27 cellular contexts compared by ENCODE assay signal in the genomic region with DNA sequence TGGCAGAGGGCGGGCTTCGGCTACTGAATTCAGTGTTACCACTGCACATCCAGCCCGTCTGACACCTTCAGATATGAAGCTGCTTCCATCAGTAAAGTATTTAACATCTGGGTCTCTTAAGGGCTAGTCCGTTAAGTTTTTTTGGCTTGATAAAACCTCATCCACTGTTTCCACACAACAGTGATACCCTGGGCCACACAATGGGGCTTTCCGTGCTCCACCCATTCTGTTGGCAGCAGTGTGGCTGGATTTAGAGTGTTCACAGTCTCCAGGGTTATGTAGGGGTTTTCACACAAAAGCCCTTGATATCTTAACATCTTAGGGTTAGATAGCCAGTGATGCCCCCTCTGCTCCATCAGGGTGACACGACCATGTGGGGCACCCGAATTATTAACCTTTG.
DNase-seq lines count a peak whose midpoint lies in the region; ATAC-seq, FAIRE-seq and TF ChIP-seq lines count a peak whose summit lies in the region.
"Had no signal": no experiment of that assay in that cellular context is flagged by ENCODE, and none has a peak within 500 bp of the region (broad histone marks: within the 10 kb centered on the region; RNA-seq: fewer than 3 reads in every experiment).

No MANE protein-coding gene starts in this region.

- TF ChIP-seq POLR2A in heart left ventricle (IDR thresholded peaks at IDR 0.05) (no peak), lower leg skin (IDR thresholded peaks at IDR 0.05) (no peak)

- peaks cover 11% of the 10 kb centered on the region for H3K9me3 Mint-ChIP-seq in neural crest cell

- H3K27ac Mint-ChIP-seq in neural crest cell (ENCODE audit: unreplicated experiment) = peak overlapping the region; percentile 19
- H3K27ac Mint-ChIP-seq: CD14-positive monocyte; CD4-positive, alpha-beta memory T cell; CD4-positive, CD25-positive, alpha-beta regulatory T cell; CD8-positive, alpha-beta memory T cell had no signal

- H3K9me3 ChIP-seq in right cardiac atrium (ENCODE audit: control insufficient read depth, low read length) (no peaks in the 10 kb centered on the region), heart left ventricle (no peaks in the 10 kb centered on the region)
- H3K9me3 ChIP-seq: BE2C had no signal

- no peaks in the 10 kb centered on the region for H3K36me3 ChIP-seq in heart left ventricle
- H3K36me3 ChIP-seq: BE2C, BLaER1 had no signal

- no peak overlapping the region for H3K4me3 ChIP-seq in right cardiac atrium (ENCODE audit: low read length)
- H3K4me3 ChIP-seq in heart left ventricle = no peak overlapping the region
- H3K4me3 ChIP-seq in lower leg skin (ENCODE audit: low read depth, poor library complexity, severe bottlenecking) = no peak overlapping the region
- H3K4me3 ChIP-seq: BLaER1, GM12878 had no signal

- H3K27me3 ChIP-seq in right cardiac atrium (ENCODE audit: control insufficient read depth, insufficient read depth) (no peaks in the 10 kb centered on the region), heart left ventricle (no peaks in the 10 kb centered on the region)
- H3K27me3 ChIP-seq: BLaER1 had no signal

- no peak overlapping the region for H3K27ac ChIP-seq in right cardiac atrium (ENCODE audit: low read length)
- no peak overlapping the region for H3K27ac ChIP-seq in heart left ventricle
- H3K27ac ChIP-seq: BLaER1 had no signal

- WGBS in right cardiac atrium = 68% methylated on average over 7 of the region's 7 CpGs
- WGBS in heart left ventricle, 4 donors = 76 to 85% (median 79%) methylated on average over 6 to 7 of the region's 7 CpGs
- 86 to 87% methylated on average over 7 of the region's 7 CpGs for WGBS in lower leg skin, 2 donors

- no peak for FAIRE-seq in urothelium cell line (lab: Jason Lieb, UNC)
- FAIRE-seq: A204.1, GM12878, GM12892, GM18507 had no signal

- H3K36me3 Mint-ChIP-seq in neural crest cell (ENCODE audit: low read depth) = peaks cover 4% of the 10 kb centered on the region
- H3K36me3 Mint-ChIP-seq: CD14-positive monocyte; CD4-positive, alpha-beta memory T cell; CD4-positive, CD25-positive, alpha-beta regulatory T cell; CD8-positive, alpha-beta memory T cell had no signal

- ATAC-seq in right cardiac atrium (peak; percentile 70 to 93), heart left ventricle (no peak)
- ATAC-seq: GM12878 had no signal

- DNase-seq in right cardiac atrium (peak in 2 of 3 donors; percentile 17 to 51), heart left ventricle (no peak), cerebellar cortex (ENCODE audit: low spot score) (peak; percentile 19), neural crest cell (ENCODE audit: low read depth, low spot score) (no peak), urothelium cell line (ENCODE audit: low spot score) (no peak), lower leg skin (ENCODE audit: low spot score in 2 of 2) (no peak), NCI-H2227 treated with DMSO at 0.1 percent for 48 hours (lab: John Stamatoyannopoulos, UW) (no peak)
- DNase-seq: 8988T; ACHN; BE2C; CD4-positive, alpha-beta memory T cell; CD4-positive, CD25-positive, alpha-beta regulatory T cell; CD8-positive, alpha-beta memory T cell; COR-L47; DMS 273 treated with DMSO at 0.1 percent for 48 hours; DMS153; DMS53; DMS79; DND-41; EL; GDM1 had no signal

- H3K27me3 Mint-ChIP-seq in neural crest cell (ENCODE audit: low read depth) = no peaks in the 10 kb centered on the region
- H3K27me3 Mint-ChIP-seq: CD4-positive, alpha-beta memory T cell; CD4-positive, CD25-positive, alpha-beta regulatory T cell; CD8-positive, alpha-beta memory T cell had no signal

- H3K4me1 ChIP-seq in right cardiac atrium (ENCODE audit: control insufficient read depth, insufficient read depth, low read length) (no peaks in the 10 kb centered on the region), heart left ventricle (no peaks in the 10 kb centered on the region)
- H3K4me1 ChIP-seq: BE2C had no signal

- no peak overlapping the region for H3K4me3 Mint-ChIP-seq in neural crest cell
- H3K4me3 Mint-ChIP-seq: CD14-positive monocyte; CD4-positive, alpha-beta memory T cell; CD4-positive, CD25-positive, alpha-beta regulatory T cell; CD8-positive, alpha-beta memory T cell had no signal

- no peak for TF ChIP-seq CTCF in heart left ventricle (IDR thresholded peaks at IDR 0.05)
- no peak for TF ChIP-seq CTCF in neural crest cell (conservative IDR thresholded peaks at IDR 0.05)
- TF ChIP-seq CTCF in lower leg skin (IDR thresholded peaks at IDR 0.05) = no peak

- no peaks in the 10 kb centered on the region for H3K4me1 Mint-ChIP-seq in neural crest cell
- H3K4me1 Mint-ChIP-seq: CD14-positive monocyte; CD4-positive, alpha-beta memory T cell; CD4-positive, CD25-positive, alpha-beta regulatory T cell; CD8-positive, alpha-beta memory T cell had no signal

- intact Hi-C loops in right cardiac atrium (cut with DNase I) (no loop called here), heart left ventricle (cut with DNase I) (no loop called here), lower leg skin (cut with DNase I; ENCODE audit: low total_unique reads) (no loop called here)

Comparison
In these comparisons a context has a peak if more than half of its experiments do, and no peak if none do; other contexts are left out.
1. ATAC-seq: peak in right cardiac atrium (2 of 2); none in heart left ventricle (0 of 4).
2. DNase-seq: peak in right cardiac atrium (2 of 3) and cerebellar cortex (single experiment); none in heart left ventricle (0 of 5), neural crest cell (single experiment), urothelium cell line (single experiment), lower leg skin (0 of 2) and NCI-H2227 treated with DMSO at 0.1 percent for 48 hours (single experiment).